ENCODE assay signal across 18 cellular contexts in the genomic region with DNA sequence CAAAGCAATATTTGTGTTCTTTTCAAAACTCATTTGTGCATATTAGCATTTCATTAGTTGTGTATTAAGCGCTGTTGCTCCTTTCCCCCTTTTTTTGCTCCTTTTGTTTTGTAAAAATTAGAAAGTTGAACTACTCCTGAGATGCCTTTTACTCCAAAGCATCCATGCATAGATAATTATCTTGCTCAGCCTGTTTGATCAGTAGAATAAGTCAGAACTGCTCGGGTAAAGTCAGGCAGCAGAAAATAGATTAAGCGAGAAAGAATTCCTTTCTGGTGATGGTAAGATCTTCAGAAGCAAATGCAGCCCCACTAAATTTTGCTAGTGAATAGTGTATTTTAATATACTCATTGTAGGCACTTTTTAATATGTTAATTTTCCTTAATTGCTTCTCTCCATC.
"Had no signal": no experiment of that assay in that cellular context is flagged by ENCODE, and none has a peak within 500 bp of the region (broad histone marks: within the 10 kb centered on the region; RNA-seq: fewer than 3 reads in every experiment).

No MANE protein-coding gene starts in this region.

- H3K36me3 Mint-ChIP-seq: naive thymus-derived CD4-positive, alpha-beta T cell; stimulated activated naive B cell treated with anti-CD40 and anti-IgM and Interleukin-4, amounts not matched to agents 10 μg/mL and 1 μg/mL and 100 μg/mL, for 72 hours had no signal

- H3K27ac Mint-ChIP-seq: endodermal cell; naive thymus-derived CD4-positive, alpha-beta T cell; stimulated activated naive B cell treated with anti-CD40 and anti-IgM and Interleukin-4, amounts not matched to agents 10 μg/mL and 1 μg/mL and 100 μg/mL, for 72 hours had no signal

- H3K4me3 Mint-ChIP-seq: endodermal cell; naive thymus-derived CD4-positive, alpha-beta T cell; stimulated activated naive B cell treated with anti-CD40 and anti-IgM and Interleukin-4, amounts not matched to agents 10 μg/mL and 1 μg/mL and 100 μg/mL, for 72 hours had no signal

- H3K4me3 ChIP-seq: colonic mucosa, spleen, thoracic aorta had no signal

- H3K4me1 Mint-ChIP-seq: stimulated activated naive B cell treated with anti-CD40 and anti-IgM and Interleukin-4, amounts not matched to agents 10 μg/mL and 1 μg/mL and 100 μg/mL, for 72 hours had no signal

- H3K9me3 Mint-ChIP-seq: endodermal cell had no signal

- DNase-seq: activated CD4-positive, alpha-beta T cell treated with anti-CD3 and anti-CD28 coated beads, Interleukin-2, amount 50 U/mL, for 1 hour; activated CD4-positive, CD25-positive, alpha-beta regulatory T cell treated with anti-CD3 and anti-CD28 coated beads, Interleukin-2, amount 50 U/mL, for 72 hours; activated CD8-positive, alpha-beta memory T cell treated with anti-CD3 and anti-CD28 coated beads, Interleukin-2, amount 50 U/mL, for 4 hours; activated effector memory CD4-positive, alpha-beta T cell treated with Interleukin-2 at 50 U/mL for 16 hours; activated naive CD4-positive, alpha-beta T cell treated with anti-CD3 and anti-CD28 coated beads, Interleukin-2, amount 50 U/mL, for 16 hours; activated T-cell treated with anti-CD3 and anti-CD28 coated beads, Interleukin-2, amount 50 U/mL, for 48 hours; aorta; brain microvascular endothelial cell; central memory CD4-positive, alpha-beta T cell; colonic mucosa; endodermal cell; foreskin melanocyte; hypothalamus; mesenchymal stem cell; naive thymus-derived CD4-positive, alpha-beta T cell; spleen; stimulated activated naive B cell treated with anti-CD40 and anti-IgM and Interleukin-4, amounts not matched to agents 10 μg/mL and 1 μg/mL and 100 μg/mL, for 72 hours had no signal
